In the genomic region with DNA sequence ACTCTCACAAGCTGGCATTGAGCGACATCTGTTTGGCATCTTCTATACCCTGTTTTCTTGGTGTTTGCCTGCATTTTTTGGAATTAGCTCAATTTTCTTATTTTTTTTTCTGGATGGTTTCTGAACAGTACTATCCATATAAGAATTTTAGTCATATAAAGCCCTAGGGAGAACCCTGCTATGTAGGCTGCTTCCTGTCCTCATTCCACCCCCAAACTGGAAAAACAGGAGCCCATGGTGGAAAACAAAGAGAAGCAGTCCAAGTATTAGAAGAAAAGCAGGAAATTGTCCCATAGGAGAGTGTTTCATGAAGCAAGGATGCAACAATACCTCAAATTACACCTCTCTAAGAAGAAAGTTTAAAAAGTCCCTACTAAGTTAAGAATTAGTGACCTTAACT, we compare ENCODE assay signal across 27 cellular contexts.
"Had no signal": no experiment of that assay in that cellular context is flagged by ENCODE, and none has a peak within 500 bp of the region (broad histone marks: within the 10 kb centered on the region; RNA-seq: fewer than 3 reads in every experiment).

No MANE protein-coding gene starts in this region.

- DNase-seq: activated CD4-positive, alpha-beta memory T cell treated with anti-CD3 and anti-CD28 coated beads for 36 hours; activated CD4-positive, alpha-beta T cell treated with anti-CD3 and anti-CD28 coated beads for 36 hours; activated CD4-positive, alpha-beta T cell treated with anti-CD3 and anti-CD28 coated beads, Interleukin-2, amount 10 ng/mL, durations not matched to agents 24 days and 14 days; activated CD4-positive, CD25-positive, alpha-beta regulatory T cell; activated CD4-positive, CD25-positive, alpha-beta regulatory T cell treated with anti-CD3 and anti-CD28 coated beads, Interleukin-2, amount 50 U/mL, for 72 hours; activated CD8-positive, alpha-beta memory T cell treated with anti-CD3 and anti-CD28 coated beads, Interleukin-2, amount 10 ng/mL, durations not matched to agents 7 days and 5 days; activated CD8-positive, alpha-beta memory T cell treated with anti-CD3 and anti-CD28 coated beads, Interleukin-2, amount 50 U/mL, for 4 hours; activated CD8-positive, alpha-beta T cell treated with anti-CD3 and anti-CD28 coated beads, Interleukin-2, amount 10 ng/mL, durations not matched to agents 7 days and 5 days; activated effector memory CD4-positive, alpha-beta T cell treated with anti-CD3 and anti-CD28 coated beads, Interleukin-2, amount 50 U/mL, for 16 hours; activated naive CD4-positive, alpha-beta T cell treated with anti-CD3 and anti-CD28 coated beads for 36 hours; activated naive CD8-positive, alpha-beta T cell treated with anti-CD3 and anti-CD28 coated beads for 36 hours; activated naive CD8-positive, alpha-beta T cell treated with anti-CD3 and anti-CD28 coated beads, Interleukin-2, amount 50 U/mL, for 24 hours; activated T-cell treated with anti-CD3 and anti-CD28 coated beads, Interleukin-2, amount 50 U/mL, for 1 hour; activated T-cell treated with anti-CD3 and anti-CD28 coated beads, Interleukin-2, amount 50 U/mL, for 48 hours; adrenal gland; amygdala; aorta; body of pancreas; dorsolateral prefrontal cortex; effector memory CD4-positive, alpha-beta T cell; endodermal cell; foreskin keratinocyte; gastrocnemius medialis; T-helper 2 cell had no signal

- H3K4me1 ChIP-seq: adrenal gland, body of pancreas, foreskin keratinocyte had no signal

- H3K9me3 ChIP-seq: adrenal gland, body of pancreas, gastrocnemius medialis had no signal

- H3K27me3 ChIP-seq: adrenal gland, body of pancreas, cardiac muscle cell, foreskin keratinocyte, gastrocnemius medialis had no signal

- H3K36me3 ChIP-seq: adrenal gland, cardiac muscle cell, gastrocnemius medialis had no signal

- H3K4me3 ChIP-seq: adrenal gland, body of pancreas, cardiac muscle cell, coronary artery, dorsolateral prefrontal cortex, gastrocnemius medialis had no signal

- H3K27ac ChIP-seq: adrenal gland, body of pancreas, cardiac muscle cell, coronary artery, dorsolateral prefrontal cortex, foreskin keratinocyte, gastrocnemius medialis had no signal

- ATAC-seq: activated CD4-positive, alpha-beta T cell treated with anti-CD3 and anti-CD28 coated beads for 36 hours; activated CD8-positive, alpha-beta memory T cell treated with anti-CD3 and anti-CD28 coated beads, Interleukin-2, amount 10 ng/mL, durations not matched to agents 7 days and 5 days; activated CD8-positive, alpha-beta T cell treated with anti-CD3 and anti-CD28 coated beads, Interleukin-2, amount 10 ng/mL, durations not matched to agents 7 days and 5 days; activated naive CD8-positive, alpha-beta T cell treated with anti-CD3 and anti-CD28 coated beads, Interleukin-2, amount 50 U/mL, for 24 hours; body of pancreas; esophagus mucosa; foreskin keratinocyte; gastrocnemius medialis had no signal
